8 cellular contexts compared by ENCODE assay signal in genomic region chr19:55165952-55166529, GRCh38. TPM values are rescaled to one million over a fixed set of nuclear protein-coding genes. Genes with fewer than 3 reads are reported as not detected.
A peak's percentile ranks its signal among the peaks of the same experiment; 100 is the strongest.
DNase-seq lines count a peak whose midpoint lies in the region; TF ChIP-seq lines count a peak whose summit lies in the region.

No MANE protein-coding gene starts in this region.

- H3K9me3 ChIP-seq in A673 (ENCODE audit: low read depth, low read length, poor library complexity, severe bottlenecking), result no peaks in the 10 kb centered on the region

- DNase-seq in A673 (ENCODE audit: low spot score) (peak; percentile 94), GM13976 (ENCODE audit: low spot score) (peak; percentile 57), MV-4-11 (lab: John Stamatoyannopoulos, UW) (peak; percentile 94), SIG-M5 treated with dmso at 0.1 percent for 504 hours (lab: John Stamatoyannopoulos, UW; ENCODE audit: unreplicated experiment) (peak; percentile 91), astrocyte of the hippocampus (ENCODE audit: low read depth, low spot score) (peak; percentile 82), hypothalamus (lab: John Stamatoyannopoulos, UW) (peak in 33 of 51 donors; percentile 11 to 66 (median 35)), retinal pigment epithelial cell (ENCODE audit: low read depth) (no peak), amniotic stem cell (lab: John Stamatoyannopoulos, UW) (no peak)

- peak overlapping the region; percentile 61 for H3K4me3 ChIP-seq in A673 (ENCODE audit: low read depth, low read length, poor library complexity, severe bottlenecking)
- peak overlapping the region; percentile 69 for H3K4me3 ChIP-seq in retinal pigment epithelial cell (ENCODE audit: low read length)

- no peaks in the 10 kb centered on the region for H3K36me3 ChIP-seq in A673 (ENCODE audit: insufficient read depth, low read length, poor library complexity, severe bottlenecking)

- peaks cover 10% of the 10 kb centered on the region for H3K27me3 ChIP-seq in A673 (replicated peaks; ENCODE audit: insufficient read depth, low read depth, low read length, poor library complexity)

- intact Hi-C loops in A673 (cut with micrococcal nuclease; ENCODE audit: unreplicated experiment), result no loop called here

- POLR2A ChIA-PET in A673 (lab: Charles Lee; ENCODE audit: low non-redundant PET), result no interaction called here

- no peak overlapping the region for H3K27ac ChIP-seq in A673 (ENCODE audit: low read depth, low read length, poor library complexity, severe bottlenecking)

- BruUV-seq in A673 (replicated peaks; lab: Mats Ljungman, UMichigan), result no TSS peak

- TF ChIP-seq CTCF in A673 (conservative IDR thresholded peaks at IDR 0.05; ENCODE audit: low read depth, low read length) (peak; percentile 93), GM13976 (IDR thresholded peaks at IDR 0.05; ENCODE audit: borderline replicate concordance, control extremely low read depth, extremely low read depth, insufficient read depth, missing control alignments) (peak; percentile 29), retinal pigment epithelial cell (conservative IDR thresholded peaks at IDR 0.05; ENCODE audit: low read depth, low read length) (peak; percentile 84)

- CTCF ChIA-PET in A673 (lab: Charles Lee), result interaction anchor here (0.6 to 1.4 kb wide), 3 partner anchors 10 to 746 kb away, joined by 3 to 4 read pairs (median 4); no protein-coding TSS in a partner anchor

- no peaks in the 10 kb centered on the region for H3K4me1 ChIP-seq in A673 (ENCODE audit: insufficient read depth, low read length, poor library complexity, severe bottlenecking)

- in situ Hi-C loops in GM13976 (cut with MboI; ENCODE audit: low sequenced_read_pairs, unreplicated experiment), result no loop called here

RNA-seq across cellular contexts. Expression of gene DNAAF3, which starts 0.4 kb away (rescaled TPM):
- 4.2 and 9.1 TPM in 2 replicates for total RNA-seq in A673 (2021)

RNA-seq across cellular contexts. Expression of gene TNNI3, which starts 8.5 kb away (rescaled TPM):
- total RNA-seq in A673 (2021), result 12.8 and 16.5 TPM in 2 replicates

RNA-seq across cellular contexts. Expression of gene SYT5, which starts 14.0 kb away (rescaled TPM):
- 0.28 TPM in 1 of 2 replicates, not detected in the other for total RNA-seq in A673 (2021)

RNA-seq across cellular contexts. Expression of gene TNNT1, which starts 17.0 kb away (rescaled TPM):
- total RNA-seq in A673 (2021), result 37.6 and 54.3 TPM in 2 replicates

RNA-seq across cellular contexts. Expression of gene PTPRH, which starts 43.3 kb away (rescaled TPM):
- 0.17 and 0.55 TPM in 2 replicates for total RNA-seq in A673 (2021)

Comparison
In these comparisons a context has a peak if more than half of its experiments do, and no peak if none do; other contexts are left out.
1. DNase-seq: peak in A673 (single experiment), GM13976 (single experiment), MV-4-11 (single experiment), SIG-M5 treated with dmso at 0.1 percent for 504 hours (single experiment), astrocyte of the hippocampus (single experiment) and hypothalamus (33 of 51); none in retinal pigment epithelial cell (single experiment) and amniotic stem cell (single experiment).
2. CTCF ChIP-seq: peak in every context shown above with its lines; median percentile 93 in A673; 84 in retinal pigment epithelial cell; 29 in GM13976.